In genomic region chrX:13263560-13264251, GRCh38 we compare ENCODE assay signal across 13 cellular contexts. TPM values are rescaled to one million over a fixed set of nuclear protein-coding genes. Genes with fewer than 3 reads are reported as not detected.
A peak's percentile ranks its signal among the peaks of the same experiment; 100 is the strongest.
DNase-seq lines count a peak whose midpoint lies in the region; ATAC-seq, FAIRE-seq and TF ChIP-seq lines count a peak whose summit lies in the region.
"Had no signal": no experiment of that assay in that cellular context is flagged by ENCODE, and none has a peak within 500 bp of the region (broad histone marks: within the 10 kb centered on the region; RNA-seq: fewer than 3 reads in every experiment).

No MANE protein-coding gene starts in this region.

- no peak overlapping the region for H3K27ac ChIP-seq in WERI-Rb-1
- H3K27ac ChIP-seq: left ventricle myocardium inferior had no signal

- no peak for TF ChIP-seq CTCF in bronchial epithelial cell (IDR thresholded peaks at IDR 0.05; ENCODE audit: insufficient read depth, low read length, severe bottlenecking)
- no peak for TF ChIP-seq CTCF in WERI-Rb-1 (IDR thresholded peaks at IDR 0.05; ENCODE audit: low read depth, low read length)

- H3K27me3 ChIP-seq in bronchial epithelial cell (ENCODE audit: control insufficient read depth, insufficient read depth, low read length) (no peaks in the 10 kb centered on the region), WERI-Rb-1 (ENCODE audit: insufficient read depth, low read depth, severe bottlenecking) (no peaks in the 10 kb centered on the region)

- H3K4me3 ChIP-seq in bronchial epithelial cell (ENCODE audit: low read depth, low read length), result no peak overlapping the region
- no peak overlapping the region for H3K4me3 ChIP-seq in WERI-Rb-1 (ENCODE audit: low read depth, low read length)
- H3K4me3 ChIP-seq: GM23338, left ventricle myocardium inferior had no signal

- no peaks in the 10 kb centered on the region for H3K9me3 ChIP-seq in WERI-Rb-1 (ENCODE audit: severe bottlenecking)
- H3K9me3 ChIP-seq: left ventricle myocardium inferior had no signal

- FAIRE-seq in GM18507 (lab: Jason Lieb, UNC) (peak; percentile 92), bronchial epithelial cell (lab: Jason Lieb, UNC) (peak; percentile 60)
- FAIRE-seq: HepG2 had no signal

- DNase-seq in GM18507 (ENCODE audit: extremely low spot score, insufficient read length, low read depth) (no peak), bronchial epithelial cell (ENCODE audit: low read depth) (peak; percentile 54), WERI-Rb-1 (no peak), SKM-1 treated with dmso at 0.1 percent for 144 hours (lab: John Stamatoyannopoulos, UW; ENCODE audit: unreplicated experiment) (no peak), H4 (ENCODE audit: low spot score) (no peak)
- DNase-seq: activated CD4-positive, CD25-positive, alpha-beta regulatory T cell; left ventricle myocardium inferior had no signal

- H3K36me3 ChIP-seq in bronchial epithelial cell (ENCODE audit: control insufficient read depth, insufficient read depth, low read length) (no peaks in the 10 kb centered on the region), WERI-Rb-1 (no peaks in the 10 kb centered on the region)
- H3K36me3 ChIP-seq: left ventricle myocardium inferior had no signal

- ATAC-seq in GM21360 (IDR thresholded peaks at IDR 0.05; ENCODE audit: unreplicated experiment) (peak; percentile 73), HG03060 (IDR thresholded peaks at IDR 0.05; ENCODE audit: low read depth, unreplicated experiment) (peak; percentile 65), GM18873 (IDR thresholded peaks at IDR 0.05; ENCODE audit: low FRiP score, unreplicated experiment) (no peak)
- ATAC-seq: GM23338, HepG2 had no signal

RNA-seq across cellular contexts. Expression of gene ATXN3L, which starts 56.1 kb away (rescaled TPM):
- total RNA-seq in bronchial epithelial cell, result not detected in 2 replicates
- not detected in 2 replicates for total RNA-seq in H4 (2014; rRNA removed; shearing (Covaris generic))
- total RNA-seq: GM23338, HepG2, left ventricle myocardium inferior, ureter had no signal
